In genomic region chrX:49063715-49064114, GRCh38 we compare ENCODE assay signal across 35 cellular contexts. TPM values are rescaled to one million over a fixed set of nuclear protein-coding genes. Genes with fewer than 3 reads are reported as not detected.
"Had no signal": no experiment of that assay in that cellular context is flagged by ENCODE, and none has a peak within 500 bp of the region (broad histone marks: within the 10 kb centered on the region; RNA-seq: fewer than 3 reads in every experiment).

No MANE protein-coding gene starts in this region.

- H3K36me3 ChIP-seq: MG63 had no signal

- H3K9me3 ChIP-seq: MG63 had no signal

- H3K4me3 ChIP-seq: MG63 had no signal

- H3K4me2 ChIP-seq: KMS-11 had no signal

- H3K27me3 ChIP-seq: MG63 had no signal

- H3K27ac ChIP-seq: KMS-11 had no signal

- DNase-seq: Karpas-422, Kasumi-1, MG63, MM.1S, MV-4-11, NCI-H1048, NCI-H1092, NCI-H1092 treated with DMSO at 0.1 percent for 48 hours, NCI-H1105, NCI-H1105 treated with DMSO at 0.1 percent for 48 hours, NCI-H1417, NCI-H1417 treated with DMSO at 0.1 percent for 48 hours, NCI-H1436, NCI-H1436 treated with DMSO at 0.1 percent for 48 hours, NCI-H146, NCI-H1694, NCI-H1694 treated with DMSO at 0.1 percent for 48 hours, NCI-H187, NCI-H187 treated with DMSO at 0.1 percent for 48 hours, NCI-H1930, NCI-H2029, NCI-H2029 treated with DMSO at 0.1 percent for 48 hours, NCI-H2081, NCI-H2081 treated with DMSO at 0.1 percent for 48 hours, NCI-H2107, NCI-H2171, NCI-H2171 treated with DMSO at 0.1 percent for 48 hours, NCI-H2227 treated with DMSO at 0.1 percent for 48 hours, NCI-H226, NCI-H345, NCI-H446, NCI-H446 treated with DMSO at 0.1 percent for 48 hours, NCI-H510A had no signal

RNA-seq across cellular contexts. Expression of gene CCDC120, which starts 4.9 kb away (rescaled TPM):
- total RNA-seq: LHCN-M2 had no signal
